18 cellular contexts compared by ENCODE assay signal in genomic region chr16:66617728-66618127, GRCh38. TPM values are rescaled to one million over a fixed set of nuclear protein-coding genes. Genes with fewer than 3 reads are reported as not detected.
DNase-seq lines count a peak whose midpoint lies in the region; ATAC-seq and TF ChIP-seq lines count a peak whose summit lies in the region.
"Had no signal": no experiment of that assay in that cellular context is flagged by ENCODE, and none has a peak within 500 bp of the region (broad histone marks: within the 10 kb centered on the region; RNA-seq: fewer than 3 reads in every experiment).

No MANE protein-coding gene starts in this region.

- no peaks in the 10 kb centered on the region for H3K27me3 Mint-ChIP-seq in MCF 10A (ENCODE audit: insufficient read depth, unreplicated experiment)
- H3K27me3 Mint-ChIP-seq: activated naive CD4-positive, alpha-beta T cell treated with anti-CD3 and anti-CD28 coated beads, Interleukin-2, amount 50 U/mL, for 24 hours; CD8-positive, alpha-beta memory T cell had no signal

- BruUV-seq in MCF 10A (replicated peaks; lab: Mats Ljungman, UMichigan) (no TSS peak), mammary epithelial cell (replicated peaks; lab: Mats Ljungman, UMichigan) (no TSS peak)

- H3K4me2 ChIP-seq in mammary epithelial cell (ENCODE audit: insufficient read depth, low read depth, low read length) = no peak overlapping the region
- H3K4me2 ChIP-seq in mesendoderm (ENCODE audit: low read length) = no peak overlapping the region

- no peaks in the 10 kb centered on the region for H3K27me3 ChIP-seq in mammary epithelial cell (ENCODE audit: insufficient read depth, low read length)
- H3K27me3 ChIP-seq in brain microvascular endothelial cell (replicated peaks) = no peaks in the 10 kb centered on the region
- H3K27me3 ChIP-seq in mesendoderm (ENCODE audit: insufficient read depth, low read length, poor library complexity) = no peaks in the 10 kb centered on the region
- H3K27me3 ChIP-seq in thyroid gland = no peaks in the 10 kb centered on the region

- H3K4me3 ChIP-seq in mammary epithelial cell (replicated peaks in 1 of 3; ENCODE audit: insufficient read depth in 1 of 3, low read depth in 2 of 3, low read length in 3 of 3) (no peak overlapping the region), brain microvascular endothelial cell (ENCODE audit: low read depth, low read length) (no peak overlapping the region), mesendoderm (ENCODE audit: low read length) (no peak overlapping the region), thyroid gland (replicated peaks in 1 of 3) (no peak overlapping the region)

- CTCF ChIA-PET in MCF 10A (lab: Yijun Ruan, JAX) = interaction anchor here (0.6 to 4.0 kb wide), 10 partner anchors 10 to 255 kb away, joined by 3 to 24 read pairs (median 4); no protein-coding TSS in a partner anchor
- CTCF ChIA-PET in mammary epithelial cell (lab: Charles Lee; ENCODE audit: low non-redundant PET) = no interaction called here

- H3K4me3 Mint-ChIP-seq in MCF 10A (ENCODE audit: unreplicated experiment) = peak overlapping the region; percentile 47
- H3K4me3 Mint-ChIP-seq: activated naive CD4-positive, alpha-beta T cell treated with anti-CD3 and anti-CD28 coated beads, Interleukin-2, amount 50 U/mL, for 24 hours; CD8-positive, alpha-beta memory T cell had no signal

- H2BK120ac ChIP-seq in mesendoderm (ENCODE audit: low read depth, low read length) = no peak overlapping the region

- peaks cover 32% of the 10 kb centered on the region for H3K4me1 Mint-ChIP-seq in MCF 10A (ENCODE audit: insufficient read depth, unreplicated experiment)
- H3K4me1 Mint-ChIP-seq: activated naive CD4-positive, alpha-beta T cell treated with anti-CD3 and anti-CD28 coated beads, Interleukin-2, amount 50 U/mL, for 24 hours had no signal

- H3K4ac ChIP-seq in mesendoderm (ENCODE audit: low read depth, low read length) = no peak overlapping the region

- H4K5ac ChIP-seq in mesendoderm (ENCODE audit: low read length) = no peak overlapping the region

- H3K36me3 Mint-ChIP-seq in MCF 10A (ENCODE audit: insufficient read depth, unreplicated experiment) = peaks cover 26% of the 10 kb centered on the region
- H3K36me3 Mint-ChIP-seq: activated naive CD4-positive, alpha-beta T cell treated with anti-CD3 and anti-CD28 coated beads, Interleukin-2, amount 50 U/mL, for 24 hours had no signal

- TF ChIP-seq POLR2A in thyroid gland (IDR thresholded peaks at IDR 0.05) = no peak

- no peak overlapping the region for H2BK15ac ChIP-seq in mesendoderm (replicated peaks; ENCODE audit: low read depth)

- H3K36me3 ChIP-seq in mammary epithelial cell (ENCODE audit: insufficient read depth, low read length) (peaks cover 7% of the 10 kb centered on the region), brain microvascular endothelial cell (replicated peaks) (peaks cover 14% of the 10 kb centered on the region), mesendoderm (ENCODE audit: control insufficient read depth, insufficient read depth, low read length) (peaks cover 5% of the 10 kb centered on the region), thyroid gland (peaks cover 19 to 40% of the 10 kb centered on the region in 2 donors)

- H3K9ac ChIP-seq in mammary epithelial cell (ENCODE audit: insufficient read depth, low read length) (no peak overlapping the region), mesendoderm (ENCODE audit: low read length) (no peak overlapping the region)

- H3K9me3 ChIP-seq in mammary epithelial cell (replicated peaks; ENCODE audit: insufficient read depth, low read length) (no peaks in the 10 kb centered on the region), thyroid gland (no peaks in the 10 kb centered on the region)

- DNase-seq in MCF 10A (ENCODE audit: unreplicated experiment) = no peak
- DNase-seq in mammary epithelial cell = no peak
- DNase-seq in brain microvascular endothelial cell = no peak
- DNase-seq in mesendoderm = peak; percentile 30
- DNase-seq in OCI-M2 (lab: John Stamatoyannopoulos, UW; ENCODE audit: unreplicated experiment) = no peak
- DNase-seq in NCI-H1694 (lab: John Stamatoyannopoulos, UW) = no peak
- DNase-seq in thyroid gland = no peak
- DNase-seq: activated CD4-positive, alpha-beta T cell treated with anti-CD3 and anti-CD28 coated beads for 1 hour; activated CD8-positive, alpha-beta memory T cell treated with anti-CD3 and anti-CD28 coated beads, Interleukin-2, amount 50 U/mL, for 48 hours; CD8-positive, alpha-beta memory T cell; cerebellar nuclear complex; NCI-H187 treated with DMSO at 0.1 percent for 48 hours; NCI-H510A treated with DMSO at 0.1 percent for 48 hours; posterior cingulate gyrus had no signal

- H2BK5ac ChIP-seq in mesendoderm (ENCODE audit: low read length) = peak overlapping the region; percentile 59

- whole genome bisulfite sequencing in mammary epithelial cell (ENCODE audit: low coverage, missing lambda C conversion rate) = 68% methylated on average over 7 of the region's 7 CpGs
- WGBS in mesendoderm (ENCODE audit: extremely low coverage, insufficient coverage, low lambda C conversion rate) = no CpG with 5 or more reads among the region's 7 CpGs
- WGBS in thyroid gland, 2 donors = 52 to 67% methylated on average over 7 of the region's 7 CpGs

- H3K23ac ChIP-seq in mesendoderm (ENCODE audit: low read length) = no peak overlapping the region

- ATAC-seq in GM18858 (IDR thresholded peaks at IDR 0.05; ENCODE audit: unreplicated experiment) = no peak

- H3K79me2 ChIP-seq in mammary epithelial cell (ENCODE audit: insufficient read depth, low read length) (no peaks in the 10 kb centered on the region), mesendoderm (ENCODE audit: control insufficient read depth, insufficient read depth, low read length) (no peaks in the 10 kb centered on the region)

- H4K20me1 ChIP-seq in mammary epithelial cell (ENCODE audit: insufficient read depth, low read length) = no peaks in the 10 kb centered on the region

- H2AFZ ChIP-seq in mammary epithelial cell (ENCODE audit: low read depth, low read length) = no peak overlapping the region

- in situ Hi-C loops in mammary epithelial cell (cut with MboI; ENCODE audit: low sequenced_read_pairs in 2 of 2) (loop anchor here in 1 of 2 donors (25.0 kb wide), 1 partner anchor 245 kb away; no protein-coding TSS in a partner anchor), brain microvascular endothelial cell (cut with HindIII; ENCODE audit: low pct_ligation_motif_present, low sequenced_read_pairs) (no loop called here)

- peak overlapping the region; percentile 75 for H3K27ac Mint-ChIP-seq in MCF 10A (ENCODE audit: low read depth, unreplicated experiment)
- H3K27ac Mint-ChIP-seq: activated naive CD4-positive, alpha-beta T cell treated with anti-CD3 and anti-CD28 coated beads, Interleukin-2, amount 50 U/mL, for 24 hours had no signal

- TF ChIP-seq CTCF in MCF 10A (IDR thresholded peaks at IDR 0.05; ENCODE audit: unreplicated experiment) = no peak
- no peak for TF ChIP-seq CTCF in mammary epithelial cell (conservative IDR thresholded peaks at IDR 0.05 in 1 of 2, IDR thresholded peaks at IDR 0.05 in 1 of 2; ENCODE audit: extremely low read depth in 1 of 2, insufficient read depth in 1 of 2, low read depth in 1 of 2, low read length in 2 of 2)
- TF ChIP-seq CTCF in brain microvascular endothelial cell (IDR thresholded peaks at IDR 0.05; ENCODE audit: low read depth, low read length, missing control alignments) = no peak
- no peak for TF ChIP-seq CTCF in thyroid gland (IDR thresholded peaks at IDR 0.05)

- no peak overlapping the region for H3K18ac ChIP-seq in mesendoderm (ENCODE audit: low read length)

- H3K27ac ChIP-seq in mammary epithelial cell (ENCODE audit: insufficient read depth, low read depth, low read length) (no peak overlapping the region), brain microvascular endothelial cell (peak overlapping the region; percentile 90), mesendoderm (ENCODE audit: low read depth, low read length) (peak overlapping the region; percentile 74), thyroid gland (no peak overlapping the region)
- H3K27ac ChIP-seq: HL-60 had no signal

- no peaks in the 10 kb centered on the region for H3K79me1 ChIP-seq in mesendoderm (ENCODE audit: low read length)

- H3K56ac ChIP-seq in mesendoderm (ENCODE audit: low read length) = peak overlapping the region; percentile 62

- peak overlapping the region; percentile 89 for H2AK5ac ChIP-seq in mesendoderm (ENCODE audit: low read length)

- no peaks in the 10 kb centered on the region for H3K9me3 Mint-ChIP-seq in MCF 10A (ENCODE audit: unreplicated experiment)
- H3K9me3 Mint-ChIP-seq: activated naive CD4-positive, alpha-beta T cell treated with anti-CD3 and anti-CD28 coated beads, Interleukin-2, amount 50 U/mL, for 24 hours; CD8-positive, alpha-beta memory T cell had no signal

- H4K8ac ChIP-seq in mesendoderm (ENCODE audit: low read depth, low read length) = no peak overlapping the region

- POLR2A ChIA-PET in MCF 10A (lab: Yijun Ruan, JAX) = interaction anchor here (0.6 to 3.4 kb wide), 15 partner anchors 9 to 244 kb away, joined by 3 to 29 read pairs (median 4); partner anchors contain the start of genes CKLF, CMTM4 and TK2

- dilution Hi-C loops in mammary epithelial cell (cut with HindIII; ENCODE audit: low sequenced_read_pairs) = no loop called here

- intact Hi-C loops in MCF 10A (cut with micrococcal nuclease) (no loop called here), mammary epithelial cell (cut with micrococcal nuclease) (loop anchor here (2.0 kb wide), 1 partner anchor 21 kb away; no protein-coding TSS in a partner anchor), thyroid gland (cut with DNase I) (no loop called here)

- H3K4me1 ChIP-seq in mammary epithelial cell (ENCODE audit: insufficient read depth, low read length) = peaks cover 44% of the 10 kb centered on the region
- peaks cover 18% of the 10 kb centered on the region for H3K4me1 ChIP-seq in mesendoderm (ENCODE audit: control insufficient read depth, low read depth, low read length)
- peaks cover 6 to 27% of the 10 kb centered on the region in 2 donors for H3K4me1 ChIP-seq in thyroid gland

RNA-seq across cellular contexts. Expression of gene CMTM3, which starts 13.2 kb away (rescaled TPM):
- total RNA-seq in MCF 10A (2022) (4.3 and 5.7 TPM in 2 replicates), mammary epithelial cell (10 to 100 TPM; 18.8 to 40.7 TPM), thyroid gland (10 to 100 TPM in 3 of 4 donors, 1 to 10 TPM in 1; 5.9 to 32.0 (median 21.3) TPM)
- 23.8 TPM for polyA plus RNA-seq in mammary epithelial cell
- 20.4 TPM for polyA minus RNA-seq in mammary epithelial cell
- polyA plus RNA-seq in mesendoderm (2013, experiment 1 of 2) = 49.4 TPM
- polyA plus RNA-seq in mesendoderm (2013, experiment 2 of 2) = 49.0 TPM

RNA-seq across cellular contexts. Expression of gene CMTM2, which starts 38.5 kb away (rescaled TPM):
- total RNA-seq in MCF 10A (2022) (not detected in 2 replicates), mammary epithelial cell (not detected), thyroid gland (1 to 10 TPM in 1 of 4 donors, under 1 TPM in 1, not detected in 2; 0.67 to 1.1 TPM)
- 0.08 TPM for polyA plus RNA-seq in mammary epithelial cell
- polyA minus RNA-seq in mammary epithelial cell = not detected
- polyA plus RNA-seq in mesendoderm (2013, experiment 1 of 2) = not detected
- polyA plus RNA-seq in mesendoderm (2013, experiment 2 of 2) = not detected
- total RNA-seq: A673 had no signal
- polyA plus RNA-seq: CD8-positive, alpha-beta memory T cell had no signal

RNA-seq across cellular contexts. Expression of gene CMTM1, which starts 51.5 kb away (rescaled TPM):
- total RNA-seq in MCF 10A (2022) (2.1 and 4.8 TPM in 2 replicates), mammary epithelial cell (1 to 10 TPM; 2.7 to 2.8 TPM), thyroid gland (1 to 10 TPM in 1 of 4 donors, not detected in 3; 3.8 TPM)
- 1.5 TPM for polyA plus RNA-seq in mammary epithelial cell
- not detected for polyA minus RNA-seq in mammary epithelial cell
- 0.53 TPM for polyA plus RNA-seq in mesendoderm (2013, experiment 1 of 2)
- 0.46 TPM for polyA plus RNA-seq in mesendoderm (2013, experiment 2 of 2)

Comparison
In these comparisons a context has a peak if more than half of its experiments do, and no peak if none do; other contexts are left out.
1. H3K27ac ChIP-seq: peak in brain microvascular endothelial cell (single experiment) and mesendoderm (single experiment); none in mammary epithelial cell (single experiment) and thyroid gland (0 of 3).